In the genomic region with DNA sequence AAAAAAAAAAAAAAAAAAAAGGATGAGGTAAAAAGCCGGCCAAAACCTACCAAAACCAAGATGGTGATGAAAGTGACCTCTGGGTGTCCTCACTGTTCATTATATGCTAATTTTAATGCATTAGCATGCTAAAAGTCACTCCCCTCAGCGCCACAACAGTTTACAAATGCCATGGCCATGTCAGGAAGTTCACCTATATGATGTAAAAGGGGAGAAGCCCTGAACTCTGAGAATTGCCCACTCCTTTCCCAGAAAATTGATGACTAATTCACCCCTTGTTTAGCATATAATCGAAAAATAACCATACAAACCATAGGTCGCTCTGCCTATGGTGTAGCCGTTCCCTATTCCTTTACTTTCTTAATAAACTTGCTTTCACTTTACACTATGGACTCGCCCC, we compare ENCODE assay signal across 22 cellular contexts. TPM values are rescaled to one million over a fixed set of nuclear protein-coding genes. Genes with fewer than 3 reads are reported as not detected.
"Had no signal": no experiment of that assay in that cellular context is flagged by ENCODE, and none has a peak within 500 bp of the region (broad histone marks: within the 10 kb centered on the region; RNA-seq: fewer than 3 reads in every experiment).

No MANE protein-coding gene starts in this region.

- H3K4me3 ChIP-seq: adrenal gland, MG63 had no signal

- H3K27ac ChIP-seq: adrenal gland had no signal

- H3K27me3 ChIP-seq: adrenal gland had no signal

- H3K4me1 Mint-ChIP-seq: activated B cell treated with CpG ODN at 0.5 μM for 24 hours; activated CD4-positive, alpha-beta T cell treated with anti-CD3 and anti-CD28 coated beads, Interleukin-2, amount 10 ng/mL, durations not matched to agents 7 days and 5 days; T-helper 17 cell had no signal

- H3K4me3 Mint-ChIP-seq: activated B cell treated with CpG ODN at 0.5 μM for 24 hours; activated CD4-positive, alpha-beta memory T cell treated with anti-CD3 and anti-CD28 coated beads, Interleukin-2, amount 10 ng/mL, durations not matched to agents 7 days and 5 days; activated CD4-positive, alpha-beta T cell treated with anti-CD3 and anti-CD28 coated beads, Interleukin-2, amount 10 ng/mL, durations not matched to agents 7 days and 5 days; activated naive CD4-positive, alpha-beta T cell treated with anti-CD3 and anti-CD28 coated beads for 36 hours; activated naive CD8-positive, alpha-beta T cell; T-helper 17 cell had no signal

- H3K36me3 ChIP-seq: adrenal gland, MG63 had no signal

- H3K9me3 Mint-ChIP-seq: activated B cell treated with CpG ODN at 0.5 μM for 24 hours; activated CD4-positive, alpha-beta memory T cell treated with anti-CD3 and anti-CD28 coated beads, Interleukin-2, amount 10 ng/mL, durations not matched to agents 7 days and 5 days; activated CD4-positive, alpha-beta T cell treated with anti-CD3 and anti-CD28 coated beads, Interleukin-2, amount 10 ng/mL, durations not matched to agents 7 days and 5 days; activated naive CD4-positive, alpha-beta T cell treated with anti-CD3 and anti-CD28 coated beads for 36 hours had no signal

- ATAC-seq: PC-3, T-helper 17 cell had no signal

- DNase-seq: activated B cell treated with CpG ODN at 0.5 μM for 24 hours; activated CD4-positive, alpha-beta memory T cell treated with anti-CD3 and anti-CD28 coated beads, Interleukin-2, amount 10 ng/mL, durations not matched to agents 7 days and 5 days; activated CD4-positive, alpha-beta T cell treated with anti-CD3 and anti-CD28 coated beads for 1 hour; activated CD4-positive, alpha-beta T cell treated with anti-CD3 and anti-CD28 coated beads, Interleukin-2, amount 10 ng/mL, durations not matched to agents 7 days and 5 days; activated CD8-positive, alpha-beta memory T cell treated with anti-CD3 and anti-CD28 coated beads, Interleukin-2, amount 50 U/mL, for 48 hours; activated gamma-delta T cell; activated naive CD4-positive, alpha-beta T cell treated with anti-CD3 and anti-CD28 coated beads for 36 hours; activated T-cell treated with anti-CD3 and anti-CD28 coated beads, Interleukin-2, amount 50 U/mL, for 1 hour; anterior cingulate cortex; cerebellar nuclear complex; MG63; NCI-H1105 treated with DMSO at 0.1 percent for 48 hours; NCI-H1436 treated with DMSO at 0.1 percent for 48 hours; NCI-H2081; NCI-H446; NCI-H524; PC-3; SHP77 treated with DMSO at 0.1 percent for 48 hours; T-helper 17 cell; T-helper 9 cell had no signal

- H3K27ac Mint-ChIP-seq: activated B cell treated with CpG ODN at 0.5 μM for 24 hours; activated CD4-positive, alpha-beta memory T cell treated with anti-CD3 and anti-CD28 coated beads, Interleukin-2, amount 10 ng/mL, durations not matched to agents 7 days and 5 days; activated CD4-positive, alpha-beta T cell treated with anti-CD3 and anti-CD28 coated beads, Interleukin-2, amount 10 ng/mL, durations not matched to agents 7 days and 5 days; activated naive CD4-positive, alpha-beta T cell treated with anti-CD3 and anti-CD28 coated beads for 36 hours; activated naive CD8-positive, alpha-beta T cell; T-helper 17 cell had no signal

- H3K9me3 ChIP-seq: adrenal gland had no signal

RNA-seq across cellular contexts. Expression of a gene that starts 11.1 kb away (rescaled TPM):
- total RNA-seq: activated B cell treated with CpG ODN at 0.5 μM for 24 hours; activated CD4-positive, alpha-beta T cell treated with anti-CD3 and anti-CD28 coated beads, Interleukin-2, amount 10 ng/mL, durations not matched to agents 7 days and 5 days had no signal
